Comparison of ENCODE assay signal across 29 cellular contexts in genomic region chr12:116710367-116710766, GRCh38. TPM values are rescaled to one million over a fixed set of nuclear protein-coding genes. Genes with fewer than 3 reads are reported as not detected.
DNase-seq lines count a peak whose midpoint lies in the region; FAIRE-seq and TF ChIP-seq lines count a peak whose summit lies in the region.
"Had no signal": no experiment of that assay in that cellular context is flagged by ENCODE, and none has a peak within 500 bp of the region (broad histone marks: within the 10 kb centered on the region; RNA-seq: fewer than 3 reads in every experiment).

No MANE protein-coding gene starts in this region.

- 48% methylated on average over 3 of the region's 3 CpGs for WGBS in hepatocyte (ENCODE audit: low lambda C conversion rate, missing lambda C conversion rate)

- H3K9me1 ChIP-seq in keratinocyte (ENCODE audit: control insufficient read depth, extremely low read depth, insufficient read depth, low read length): no peaks in the 10 kb centered on the region

- DNase-seq in RPMI8226: peak; percentile 78
- no peak for DNase-seq in keratinocyte (ENCODE audit: low read depth, low spot score)
- no peak for DNase-seq in GM10266 (ENCODE audit: extremely low spot score)
- no peak for DNase-seq in posterior vena cava (ENCODE audit: low spot score)
- DNase-seq in hepatocyte (ENCODE audit: low spot score): no peak
- no peak for DNase-seq in NCI-H446 (lab: John Stamatoyannopoulos, UW)
- DNase-seq: activated CD8-positive, alpha-beta T cell treated with anti-CD3 and anti-CD28 coated beads, Interleukin-2, amount 10 ng/mL, durations not matched to agents 7 days and 5 days; activated naive CD4-positive, alpha-beta T cell treated with anti-CD3 and anti-CD28 coated beads, Interleukin-2, amount 50 U/mL, for 16 hours; amygdala; Calu3; DND-41; esophagus squamous epithelium; foreskin keratinocyte; GOT3; HFFc6; IMR-90; NCI-H146; NCI-H226; NCI-H774; OCI-M1; stimulated activated naive B cell treated with anti-CD40 and anti-IgM and Interleukin-4, amounts not matched to agents 10 μg/mL and 1 μg/mL and 100 μg/mL, for 72 hours; SW 1271 had no signal

- no peaks in the 10 kb centered on the region for H3K9me3 ChIP-seq in BLaER1 treated with 17β-estradiol and CSF1 and Interleukin-3, amounts not matched to agents 10 nM and 100 nM (replicated peaks in 1 of 11)
- H3K9me3 ChIP-seq in HEK293 (ENCODE audit: control insufficient read depth, insufficient read depth, low read depth, low read length): no peaks in the 10 kb centered on the region
- H3K9me3 ChIP-seq in keratinocyte (ENCODE audit: control insufficient read depth, low read depth, low read length): no peaks in the 10 kb centered on the region
- H3K9me3 ChIP-seq in hepatocyte (ENCODE audit: low read depth): no peaks in the 10 kb centered on the region
- H3K9me3 ChIP-seq: esophagus squamous epithelium had no signal

- peaks cover 5 to 31% (median 12%) of the 10 kb centered on the region in 11 experiments; a peak in 21 of 22 replicates for H3K36me3 ChIP-seq in BLaER1 treated with 17β-estradiol and CSF1 and Interleukin-3, amounts not matched to agents 10 nM and 100 nM
- H3K36me3 ChIP-seq in HEK293 (ENCODE audit: control insufficient read depth in 2 of 2, insufficient read depth in 1 of 2, low read length in 2 of 2): no peaks in the 10 kb centered on the region
- H3K36me3 ChIP-seq in keratinocyte (ENCODE audit: control insufficient read depth in 2 of 2, extremely low read depth in 1 of 2, insufficient read depth in 2 of 2, low read length in 2 of 2): peaks cover 0 to 4% of the 10 kb centered on the region in 2 experiments
- no peaks in the 10 kb centered on the region for H3K36me3 ChIP-seq in hepatocyte (replicated peaks; ENCODE audit: insufficient read depth, low read depth)

- no peak overlapping the region for H3K27ac ChIP-seq in BLaER1 treated with 17β-estradiol and CSF1 and Interleukin-3, amounts not matched to agents 10 nM and 100 nM
- H3K27ac ChIP-seq in HEK293 (ENCODE audit: extremely low read depth, low read depth, low read length) (no peak overlapping the region), keratinocyte (ENCODE audit: control insufficient read depth, insufficient read depth, low read length) (no peak overlapping the region), hepatocyte (no peak overlapping the region)
- H3K27ac ChIP-seq: esophagus squamous epithelium, foreskin keratinocyte had no signal

- H3K9ac ChIP-seq in BLaER1 treated with 17β-estradiol and CSF1 and Interleukin-3, amounts not matched to agents 10 nM and 100 nM: peak overlapping the region in 2 of 11 experiments; percentile 3 to 21; a peak in 2 of 22 replicates
- no peak overlapping the region for H3K9ac ChIP-seq in keratinocyte (ENCODE audit: control insufficient read depth, extremely low read depth, insufficient read depth, low read length)

- peaks cover 25 to 71% (median 62%) of the 10 kb centered on the region in 10 experiments for H3K4me1 ChIP-seq in BLaER1 treated with 17β-estradiol and CSF1 and Interleukin-3, amounts not matched to agents 10 nM and 100 nM
- peaks cover 18% of the 10 kb centered on the region for H3K4me1 ChIP-seq in HEK293 (ENCODE audit: control insufficient read depth, insufficient read depth, low read length)
- peaks cover 18% of the 10 kb centered on the region for H3K4me1 ChIP-seq in keratinocyte (ENCODE audit: control insufficient read depth, extremely low read depth, insufficient read depth, low read length)
- H3K4me1 ChIP-seq in hepatocyte (ENCODE audit: insufficient read depth): no peaks in the 10 kb centered on the region

- POLR2A ChIA-PET in HEK293 (lab: Yijun Ruan, JAX): no interaction called here

- peak overlapping the region; percentile 0 to 70 (median 43); a peak in 17 of 22 replicates for H3K4me2 ChIP-seq in BLaER1 treated with 17β-estradiol and CSF1 and Interleukin-3, amounts not matched to agents 10 nM and 100 nM
- no peak overlapping the region for H3K4me2 ChIP-seq in keratinocyte (ENCODE audit: control insufficient read depth, extremely low read depth, insufficient read depth, low read depth, low read length)
- no peak overlapping the region for H3K4me2 ChIP-seq in hepatocyte

- FAIRE-seq in keratinocyte (lab: Jason Lieb, UNC): peak; percentile 34
- FAIRE-seq: endometrium, GM18507, GM19239 had no signal

- H3K4me3 ChIP-seq in BLaER1 treated with 17β-estradiol and CSF1 and Interleukin-3, amounts not matched to agents 10 nM and 100 nM: no peak overlapping the region
- H3K4me3 ChIP-seq in HEK293 (ENCODE audit: low read depth, low read length): no peak overlapping the region
- no peak overlapping the region for H3K4me3 ChIP-seq in keratinocyte (ENCODE audit: control insufficient read depth in 2 of 3, extremely low read depth in 1 of 3, insufficient read depth in 2 of 3, low read depth in 1 of 3, low read length in 3 of 3)
- no peak overlapping the region for H3K4me3 ChIP-seq in hepatocyte
- H3K4me3 ChIP-seq: esophagus squamous epithelium, lung had no signal

- CTCF ChIA-PET in HEK293 (lab: Yijun Ruan, JAX): interaction anchor here (0.9 to 2.3 kb wide), 5 partner anchors 8 to 196 kb away, joined by 3 to 12 read pairs (median 4); no protein-coding TSS in a partner anchor

- H3K79me2 ChIP-seq in keratinocyte (ENCODE audit: control insufficient read depth, insufficient read depth, low read length) (no peaks in the 10 kb centered on the region), hepatocyte (peaks cover 1% of the 10 kb centered on the region)

- H3K9me2 ChIP-seq in hepatocyte (replicated peaks; ENCODE audit: insufficient read depth): no peaks in the 10 kb centered on the region

- H2AFZ ChIP-seq in keratinocyte (ENCODE audit: control insufficient read depth, low read length) (no peak overlapping the region), hepatocyte (no peak overlapping the region)

- TF ChIP-seq CTCF in HEK293 (tag by site-specific recombination; IDR thresholded peaks at IDR 0.05): no peak
- no peak for TF ChIP-seq CTCF in keratinocyte (optimal IDR thresholded peaks at IDR 0.05 in 1 of 3, IDR thresholded peaks at IDR 0.05 in 1 of 3, conservative IDR thresholded peaks at IDR 0.05 in 1 of 3; ENCODE audit: extremely low read depth in 1 of 3, insufficient read depth in 2 of 3, low read length in 3 of 3)
- TF ChIP-seq CTCF in GM10266 (IDR thresholded peaks at IDR 0.05; ENCODE audit: control insufficient read depth, insufficient read depth, low read depth, missing control alignments): no peak
- TF ChIP-seq CTCF in hepatocyte (IDR thresholded peaks at IDR 0.05; ENCODE audit: poor library complexity): no peak

- peaks cover 0 to 15% (median 0%) of the 10 kb centered on the region in 11 experiments; a peak in 4 of 22 replicates for H4K20me1 ChIP-seq in BLaER1 treated with 17β-estradiol and CSF1 and Interleukin-3, amounts not matched to agents 10 nM and 100 nM
- H4K20me1 ChIP-seq in keratinocyte (ENCODE audit: control insufficient read depth, extremely low read depth, insufficient read depth, low read length) (no peaks in the 10 kb centered on the region), hepatocyte (ENCODE audit: insufficient read depth, poor library complexity, severe bottlenecking) (no peaks in the 10 kb centered on the region)

- dilution Hi-C loops in keratinocyte (cut with MboI; ENCODE audit: extremely low pct_ligation_motif_present, low sequenced_read_pairs): no loop called here

- peaks cover 19 to 28% (median 23%) of the 10 kb centered on the region in 11 experiments for H3K27me3 ChIP-seq in BLaER1 treated with 17β-estradiol and CSF1 and Interleukin-3, amounts not matched to agents 10 nM and 100 nM
- H3K27me3 ChIP-seq in keratinocyte (ENCODE audit: control insufficient read depth, extremely low read depth, insufficient read depth, low read length) (peaks cover 15% of the 10 kb centered on the region), hepatocyte (peaks cover 10% of the 10 kb centered on the region)

- intact Hi-C loops in posterior vena cava (cut with DNase I): no loop called here

TF ChIP-seq in HEK293, 187 proteins besides CTCF, POLR2A, EP300 and RAD21:
- TF ChIP-seq ZNF2 (tag by site-specific recombination; IDR thresholded peaks at IDR 0.05): peak; percentile 94
- TF ChIP-seq PBX3 (CRISPR knock-in tag; IDR thresholded peaks at IDR 0.05): no peak

RNA-seq across cellular contexts. Expression of gene SPRING1, which starts 27.5 kb away (rescaled TPM):
- 15.8 to 17.1 TPM (median 16.8 TPM) in 3 replicates for polyA plus RNA-seq in keratinocyte
- 10.0 TPM for polyA plus RNA-seq in keratinocyte (2011; ENCODE audit: low read depth)
- 18.7 and 18.9 TPM in 2 replicates for polyA plus RNA-seq in keratinocyte (2011; cell fraction: cytosol; rRNA removed)
- 10.0 and 10.6 TPM in 2 replicates for polyA plus RNA-seq in keratinocyte (2011; cell fraction: nucleus; rRNA removed)
- polyA plus RNA-seq in keratinocyte (2012; ENCODE audit: low replicate concordance): 12.8 and 21.5 TPM in 2 replicates
- 21.2 to 22.4 TPM (median 22.2 TPM) in 3 replicates for polyA minus RNA-seq in keratinocyte
- polyA minus RNA-seq in keratinocyte (2011; cell fraction: cytosol; rRNA and poly(A)+ RNA removed): 26.9 TPM
- 10.7 and 12.4 TPM in 2 replicates for polyA minus RNA-seq in keratinocyte (2011; cell fraction: nucleus; rRNA and poly(A)+ RNA removed)
- 10 to 100 TPM; 13.9 to 18.1 TPM for total RNA-seq in posterior vena cava
- 94.5 and 95.2 TPM in 2 replicates for total RNA-seq in hepatocyte
- 36.0 and 42.2 TPM in 2 replicates for polyA plus RNA-seq in hepatocyte

RNA-seq across cellular contexts. Expression of gene RNFT2, which starts 27.7 kb away (rescaled TPM):
- polyA plus RNA-seq in keratinocyte: 0.61 to 0.96 TPM (median 0.95 TPM) in 3 replicates
- 0.15 TPM for polyA plus RNA-seq in keratinocyte (2011; ENCODE audit: low read depth)
- polyA plus RNA-seq in keratinocyte (2011; cell fraction: cytosol; rRNA removed): 0.64 and 0.87 TPM in 2 replicates
- polyA plus RNA-seq in keratinocyte (2011; cell fraction: nucleus; rRNA removed): 1.2 and 1.3 TPM in 2 replicates
- polyA plus RNA-seq in keratinocyte (2012; ENCODE audit: low replicate concordance): 0.20 and 0.83 TPM in 2 replicates
- polyA minus RNA-seq in keratinocyte: 1.2 to 2.6 TPM (median 1.5 TPM) in 3 replicates
- polyA minus RNA-seq in keratinocyte (2011; cell fraction: cytosol; rRNA and poly(A)+ RNA removed): 1.2 TPM
- polyA minus RNA-seq in keratinocyte (2011; cell fraction: nucleus; rRNA and poly(A)+ RNA removed): 1.8 and 2.0 TPM in 2 replicates
- 1 to 10 TPM; 1.2 to 2.2 TPM for total RNA-seq in posterior vena cava
- total RNA-seq in hepatocyte: 2.6 and 2.9 TPM in 2 replicates
- 1.5 and 2.8 TPM in 2 replicates for polyA plus RNA-seq in hepatocyte
- polyA plus RNA-seq: CD14-positive monocyte had no signal

Comparison
In these comparisons a context has a peak if more than half of its experiments do, and no peak if none do; other contexts are left out.
1. H3K4me2 ChIP-seq: peak in BLaER1 treated with 17β-estradiol and CSF1 and Interleukin-3, amounts not matched to agents 10 nM and 100 nM (11 of 11); none in keratinocyte (single experiment) and hepatocyte (single experiment).